ENCODE assay signal across 17 cellular contexts in the genomic region with DNA sequence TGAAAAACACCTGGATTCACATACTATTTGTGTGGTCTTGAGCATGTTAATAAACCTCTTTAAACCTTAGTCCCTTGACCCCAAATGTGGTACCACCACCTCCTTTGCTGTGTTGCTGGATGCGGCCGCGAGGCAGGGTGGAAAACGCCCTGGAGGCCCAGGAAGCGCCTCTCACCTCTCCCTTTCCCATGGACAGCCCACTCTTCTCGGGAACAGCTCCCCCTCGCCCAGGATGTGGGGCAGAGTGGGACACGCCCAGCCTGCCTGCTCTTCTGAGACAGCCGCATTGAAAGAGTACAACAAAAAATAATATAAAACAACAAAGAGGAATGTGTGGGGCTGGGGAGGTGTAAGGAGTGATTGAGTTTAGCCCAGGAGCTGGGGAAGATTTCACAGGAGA.
DNase-seq lines count a peak whose midpoint lies in the region; ATAC-seq, FAIRE-seq and TF ChIP-seq lines count a peak whose summit lies in the region.
"Had no signal": no experiment of that assay in that cellular context is flagged by ENCODE, and none has a peak within 500 bp of the region (broad histone marks: within the 10 kb centered on the region; RNA-seq: fewer than 3 reads in every experiment).

No MANE protein-coding gene starts in this region.

- H3K36me3 ChIP-seq in HepG2 (replicated peaks in 1 of 2; ENCODE audit: control insufficient read depth in 1 of 2, insufficient read depth in 2 of 2, low read length in 2 of 2) (no peaks in the 10 kb centered on the region), right lobe of liver (no peaks in the 10 kb centered on the region), neural progenitor cell (no peaks in the 10 kb centered on the region)
- H3K36me3 ChIP-seq: HAP-1, Peyer's patch had no signal

- no peak for DNase-seq in HepG2 (ENCODE audit: low spot score)
- DNase-seq in right lobe of liver, result no peak
- DNase-seq in foreskin keratinocyte, result no peak
- DNase-seq in neural progenitor cell (ENCODE audit: low spot score), result no peak
- no peak for DNase-seq in AG08395 (ENCODE audit: low spot score)
- no peak for DNase-seq in NOMO-1 (lab: John Stamatoyannopoulos, UW; ENCODE audit: unreplicated experiment in 2 of 2)
- DNase-seq: AML-193, NCI-H1436, NCI-H2081 treated with DMSO at 0.1 percent for 48 hours, NCI-H69, Peyer's patch, SIG-M5 had no signal

- BruUV-seq in HepG2 (replicated peaks; lab: Mats Ljungman, UMichigan), result no TSS peak

- H3K27ac ChIP-seq in HepG2 (ENCODE audit: extremely low read length, insufficient read depth, low read length) (no peak overlapping the region), right lobe of liver (peak overlapping the region in 1 of 3 donors; percentile 33), foreskin keratinocyte (no peak overlapping the region), neural progenitor cell (no peak overlapping the region)
- H3K27ac ChIP-seq: Peyer's patch had no signal

- no peak for TF ChIP-seq CTCF in HepG2 (CRISPR knock-in tag; IDR thresholded peaks at IDR 0.05)
- no peak for TF ChIP-seq CTCF in right lobe of liver (IDR thresholded peaks at IDR 0.05)
- no peak for TF ChIP-seq CTCF in foreskin keratinocyte (conservative IDR thresholded peaks at IDR 0.05)
- no peak for TF ChIP-seq CTCF in neural progenitor cell (IDR thresholded peaks at IDR 0.05)

- intact Hi-C loops in HepG2 (cut with micrococcal nuclease; ENCODE audit: unreplicated experiment), result no loop called here
- intact Hi-C loops in right lobe of liver (cut with DNase I), result no loop called here

- H3K27me3 Mint-ChIP-seq in neural progenitor cell (ENCODE audit: insufficient read depth, low read depth), result peaks cover 11% of the 10 kb centered on the region

- peak overlapping the region; percentile 24 for H3K4me3 Mint-ChIP-seq in neural progenitor cell
- H3K4me3 Mint-ChIP-seq: IgD-negative memory B cell had no signal

- in situ Hi-C loops in HepG2 (cut with HindIII; ENCODE audit: extremely low pct_ligation_motif_present, low pct_unique_long_range_greater_than_20kb), result no loop called here

- H3K9ac ChIP-seq in HepG2 (ENCODE audit: insufficient read depth, low read depth, low read length) (no peak overlapping the region), neural progenitor cell (no peak overlapping the region)

- H4K20me1 ChIP-seq in HepG2 (ENCODE audit: insufficient read depth, low read length) (no peaks in the 10 kb centered on the region), neural progenitor cell (ENCODE audit: low read depth) (no peaks in the 10 kb centered on the region)

- POLR2A ChIA-PET in HepG2 (lab: Yijun Ruan, JAX), result no interaction called here

- no peak overlapping the region for H3K4me3 ChIP-seq in HepG2 (replicated peaks in 1 of 3; ENCODE audit: insufficient read depth in 1 of 3, low read depth in 2 of 3, low read length in 3 of 3)
- no peak overlapping the region for H3K4me3 ChIP-seq in right lobe of liver
- no peak overlapping the region for H3K4me3 ChIP-seq in neural progenitor cell
- H3K4me3 ChIP-seq: GM12878, HAP-1, Peyer's patch had no signal

- FAIRE-seq in HepG2 (lab: Jason Lieb, UNC), result no peak
- FAIRE-seq: GM12878, GM18507 had no signal

- no peaks in the 10 kb centered on the region for H3K79me2 ChIP-seq in HepG2 (ENCODE audit: insufficient read depth, low read length)
- H3K79me2 ChIP-seq in neural progenitor cell (ENCODE audit: low read depth), result no peaks in the 10 kb centered on the region

- H3K4me2 ChIP-seq in HepG2 (ENCODE audit: low read depth, low read length), result no peak overlapping the region
- no peak overlapping the region for H3K4me2 ChIP-seq in neural progenitor cell

- no peak for TF ChIP-seq RAD21 in HepG2 (CRISPR knock-in tag; IDR thresholded peaks at IDR 0.05)

- peaks cover 45% of the 10 kb centered on the region for H3K4me1 ChIP-seq in HepG2 (ENCODE audit: insufficient read depth, low read length)
- peaks cover 0 to 5% (median 1%) of the 10 kb centered on the region in 4 donors for H3K4me1 ChIP-seq in right lobe of liver
- no peaks in the 10 kb centered on the region for H3K4me1 ChIP-seq in foreskin keratinocyte
- no peaks in the 10 kb centered on the region for H3K4me1 ChIP-seq in neural progenitor cell
- H3K4me1 ChIP-seq: HAP-1 had no signal

- H3K9me3 Mint-ChIP-seq in neural progenitor cell, result peaks cover 9% of the 10 kb centered on the region
- H3K9me3 Mint-ChIP-seq: IgD-negative memory B cell had no signal

- H3K27me3 ChIP-seq in HepG2 (ENCODE audit: control insufficient read depth in 1 of 2, insufficient read depth in 2 of 2, low read length in 2 of 2) (no peaks in the 10 kb centered on the region), right lobe of liver (no peaks in the 10 kb centered on the region), foreskin keratinocyte (no peaks in the 10 kb centered on the region), neural progenitor cell (no peaks in the 10 kb centered on the region)
- H3K27me3 ChIP-seq: Peyer's patch had no signal

- WGBS in HepG2 (ENCODE audit: low lambda C conversion rate), result 97% methylated on average over 9 of the region's 9 CpGs
- WGBS in right lobe of liver (ENCODE audit: insufficient coverage, low coverage, low lambda C conversion rate, missing lambda C conversion rate), result 88% methylated on average over 9 of the region's 9 CpGs

- TF ChIP-seq POLR2A in HepG2 (IDR thresholded peaks at IDR 0.05; ENCODE audit: insufficient read depth in 1 of 2, low read depth in 2 of 2, low read length in 2 of 2), result no peak
- no peak for TF ChIP-seq POLR2A in right lobe of liver (IDR thresholded peaks at IDR 0.05)

- H2AFZ ChIP-seq in HepG2 (ENCODE audit: low read length) (no peak overlapping the region), neural progenitor cell (replicated peaks) (no peak overlapping the region)

- H3K36me3 Mint-ChIP-seq in neural progenitor cell, result no peaks in the 10 kb centered on the region
- H3K36me3 Mint-ChIP-seq: IgD-negative memory B cell had no signal

- H3K4me1 Mint-ChIP-seq in neural progenitor cell, result peaks cover 34% of the 10 kb centered on the region

- no peaks in the 10 kb centered on the region for H3K9me3 ChIP-seq in HepG2 (ENCODE audit: low read length)
- no peaks in the 10 kb centered on the region for H3K9me3 ChIP-seq in right lobe of liver
- H3K9me3 ChIP-seq in neural progenitor cell (ENCODE audit: low read depth), result no peaks in the 10 kb centered on the region
- H3K9me3 ChIP-seq: HAP-1, Peyer's patch had no signal

- no peaks in the 10 kb centered on the region for H3F3A ChIP-seq in neural progenitor cell (ENCODE audit: low read depth)

- H3K27ac Mint-ChIP-seq in neural progenitor cell, result peak overlapping the region; percentile 72
- H3K27ac Mint-ChIP-seq: IgD-negative memory B cell had no signal

- CTCF ChIA-PET in HepG2 (lab: Yijun Ruan, JAX; ENCODE audit: low intra/inter-chr PET ratio, low total read pairs), result no interaction called here

- ATAC-seq in HepG2 (no peak; the same call in 2 of the 3 replicates), right lobe of liver (no peak), foreskin keratinocyte (peak; percentile 49), HG03135 (IDR thresholded peaks at IDR 0.05; ENCODE audit: unreplicated experiment) (no peak)
- ATAC-seq: GM12878 had no signal

- TF ChIP-seq EP300 in HepG2 (IDR thresholded peaks at IDR 0.05; ENCODE audit: low read depth in 2 of 2, low read length in 2 of 2) (no peak), HepG2 (CRISPR knock-in tag; IDR thresholded peaks at IDR 0.05; ENCODE audit: borderline replicate concordance) (no peak)

TF ChIP-seq in HepG2, 621 proteins besides CTCF, POLR2A, EP300 and RAD21 (continues in another document):
- TF ChIP-seq ESRRA (CRISPR knock-in tag; IDR thresholded peaks at IDR 0.05; ENCODE audit: low read depth) (no peak), ZNF484 (CRISPR knock-in tag; IDR thresholded peaks at IDR 0.05; ENCODE audit: borderline replicate concordance, low read depth) (no peak), ZSCAN25 (CRISPR knock-in tag; IDR thresholded peaks at IDR 0.05) (no peak)
- TF ChIP-seq, protein P1, sequence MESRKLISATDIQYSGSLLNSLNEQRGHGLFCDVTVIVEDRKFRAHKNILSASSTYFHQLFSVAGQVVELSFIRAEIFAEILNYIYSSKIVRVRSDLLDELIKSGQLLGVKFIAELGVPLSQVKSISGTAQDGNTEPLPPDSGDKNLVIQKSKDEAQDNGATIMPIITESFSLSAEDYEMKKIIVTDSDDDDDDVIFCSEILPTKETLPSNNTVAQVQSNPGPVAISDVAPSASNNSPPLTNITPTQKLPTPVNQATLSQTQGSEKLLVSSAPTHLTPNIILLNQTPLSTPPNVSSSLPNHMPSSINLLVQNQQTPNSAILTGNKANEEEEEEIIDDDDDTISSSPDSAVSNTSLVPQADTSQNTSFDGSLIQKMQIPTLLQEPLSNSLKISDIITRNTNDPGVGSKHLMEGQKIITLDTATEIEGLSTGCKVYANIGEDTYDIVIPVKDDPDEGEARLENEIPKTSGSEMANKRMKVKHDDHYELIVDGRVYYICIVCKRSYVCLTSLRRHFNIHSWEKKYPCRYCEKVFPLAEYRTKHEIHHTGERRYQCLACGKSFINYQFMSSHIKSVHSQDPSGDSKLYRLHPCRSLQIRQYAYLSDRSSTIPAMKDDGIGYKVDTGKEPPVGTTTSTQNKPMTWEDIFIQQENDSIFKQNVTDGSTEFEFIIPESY (CRISPR knock-in tag; IDR thresholded peaks at IDR 0.05), result 0 out of 2 replicates have a peak, but pooled peaks have one; percentile 35
